1 cellular context compared by ENCODE assay signal in the genomic region with DNA sequence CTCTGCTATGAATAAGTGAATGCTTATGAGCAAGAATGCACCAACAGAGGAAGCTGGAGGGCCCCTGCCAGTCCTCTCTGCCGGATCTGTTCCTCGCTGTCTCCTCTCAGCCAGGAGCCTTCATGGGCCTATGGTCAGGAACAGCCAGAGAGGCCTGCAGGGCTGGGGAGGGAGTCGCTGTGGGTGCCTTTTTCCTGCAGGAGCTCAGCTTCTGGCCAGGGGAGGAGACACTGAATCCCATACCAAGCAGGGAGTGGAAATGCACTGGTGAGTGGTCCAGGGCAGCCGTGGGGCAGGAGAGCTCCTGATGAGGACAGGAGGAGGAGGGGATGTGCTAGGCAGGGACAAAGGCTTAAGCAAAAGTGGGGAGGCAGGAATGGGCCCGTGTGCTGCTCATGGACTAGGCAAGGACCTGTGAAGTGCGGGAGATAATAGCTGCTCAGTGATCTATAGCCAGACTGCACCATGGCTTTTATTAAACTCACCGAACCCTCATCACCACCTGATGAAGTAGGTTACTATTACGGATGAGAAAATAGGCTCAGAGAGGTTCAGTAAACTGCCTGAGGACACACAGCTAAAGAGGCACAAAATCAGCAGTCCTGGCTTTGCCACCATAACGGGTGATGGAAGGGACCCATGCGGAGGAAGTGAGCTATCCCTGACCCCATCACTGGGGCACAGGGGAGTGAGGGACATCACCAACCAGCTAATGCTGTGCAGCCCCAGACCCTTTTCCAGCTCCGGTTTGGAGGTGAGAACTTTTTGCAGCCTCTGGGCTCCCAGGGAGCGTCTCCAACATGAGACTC.
TF ChIP-seq lines count a peak whose summit lies in the region.

No MANE protein-coding gene starts in this region.

TF ChIP-seq in IMR-90, 13 proteins besides CTCF, POLR2A, EP300 and RAD21 (continued from another document):
- TF ChIP-seq MXI1 (IDR thresholded peaks at IDR 0.05; ENCODE audit: borderline replicate concordance, low read depth, low read length) (no peak), NFE2L2 (IDR thresholded peaks at IDR 0.05; ENCODE audit: low read depth, low read length) (no peak), BHLHE40 (IDR thresholded peaks at IDR 0.05; ENCODE audit: low read depth, low read length) (no peak), MAFK (IDR thresholded peaks at IDR 0.05; ENCODE audit: low read depth, low read length) (no peak), CEBPB (IDR thresholded peaks at IDR 0.05; ENCODE audit: low read depth, low read length) (no peak)
- TF ChIP-seq, protein P1, sequence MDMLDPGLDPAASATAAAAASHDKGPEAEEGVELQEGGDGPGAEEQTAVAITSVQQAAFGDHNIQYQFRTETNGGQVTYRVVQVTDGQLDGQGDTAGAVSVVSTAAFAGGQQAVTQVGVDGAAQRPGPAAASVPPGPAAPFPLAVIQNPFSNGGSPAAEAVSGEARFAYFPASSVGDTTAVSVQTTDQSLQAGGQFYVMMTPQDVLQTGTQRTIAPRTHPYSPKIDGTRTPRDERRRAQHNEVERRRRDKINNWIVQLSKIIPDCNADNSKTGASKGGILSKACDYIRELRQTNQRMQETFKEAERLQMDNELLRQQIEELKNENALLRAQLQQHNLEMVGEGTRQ (IDR thresholded peaks at IDR 0.05; ENCODE audit: low read depth, low read length): no peak
